In genomic region chr18:5073026-5073944, GRCh38 we compare ENCODE assay signal across 8 cellular contexts.
DNase-seq lines count a peak whose midpoint lies in the region; ATAC-seq and TF ChIP-seq lines count a peak whose summit lies in the region.

No MANE protein-coding gene starts in this region.

- no peak for TF ChIP-seq POLR2A in breast epithelium (IDR thresholded peaks at IDR 0.05)

- H3K36me3 Mint-ChIP-seq in Calu3 (ENCODE audit: insufficient read depth, unreplicated experiment), result no peaks in the 10 kb centered on the region

- H3K27ac ChIP-seq in breast epithelium (no peak overlapping the region), lower lobe of right lung (no peak overlapping the region)

- no peaks in the 10 kb centered on the region for H3K4me1 Mint-ChIP-seq in Calu3 (ENCODE audit: low read depth, unreplicated experiment)

- no peak overlapping the region for H3K4me3 Mint-ChIP-seq in Calu3 (ENCODE audit: low read depth, unreplicated experiment)

- peak; percentile 37 for DNase-seq in Calu3
- peak; percentile 44 for DNase-seq in NOMO-1 treated with DMSO at 0.1 percent for 48 hours (lab: John Stamatoyannopoulos, UW; ENCODE audit: unreplicated experiment)
- no peak for DNase-seq in breast epithelium (ENCODE audit: low spot score in 2 of 2)
- DNase-seq in lower lobe of right lung, result no peak
- no peak for DNase-seq in activated CD4-positive, CD25-positive, alpha-beta regulatory T cell (lab: John Stamatoyannopoulos, UW)

- H3K27ac Mint-ChIP-seq in Calu3 (ENCODE audit: unreplicated experiment), result no peak overlapping the region

- CTCF ChIA-PET in Calu3 (lab: Charles Lee), result interaction anchor here (1.7 kb wide), 1 partner anchor 15 kb away, joined by 7 read pairs; no protein-coding TSS in a partner anchor

- H3K4me3 ChIP-seq in breast epithelium (no peak overlapping the region), lower lobe of right lung (no peak overlapping the region)

- H3K27me3 Mint-ChIP-seq in Calu3 (ENCODE audit: unreplicated experiment), result peaks cover 31% of the 10 kb centered on the region

- no peaks in the 10 kb centered on the region for H3K36me3 ChIP-seq in breast epithelium
- H3K36me3 ChIP-seq in lower lobe of right lung, result no peaks in the 10 kb centered on the region

- H3K9me3 ChIP-seq in breast epithelium (no peaks in the 10 kb centered on the region), lower lobe of right lung (no peaks in the 10 kb centered on the region)

- TF ChIP-seq CTCF in Calu3 (IDR thresholded peaks at IDR 0.05; ENCODE audit: unreplicated experiment) (peak; percentile 66), breast epithelium (IDR thresholded peaks at IDR 0.05) (peak in 2 of 3 donors; percentile 21 to 26), lower lobe of right lung (IDR thresholded peaks at IDR 0.05) (peak; percentile 23)

- no TSS peak for BruUV-seq in Calu3 (replicated peaks; lab: Mats Ljungman, UMichigan)

- H3K27me3 ChIP-seq in breast epithelium (peaks cover 0 to 4% of the 10 kb centered on the region in 2 donors), lower lobe of right lung (ENCODE audit: low read depth) (no peaks in the 10 kb centered on the region)

- intact Hi-C loops in Calu3 (cut with micrococcal nuclease; ENCODE audit: unreplicated experiment), result loop anchor here (2.0 to 10.0 kb wide), 5 partner anchors 352 to 1949 kb away; no protein-coding TSS in a partner anchor
- intact Hi-C loops in breast epithelium (cut with DNase I; ENCODE audit: low total_unique reads), result no loop called here
- intact Hi-C loops in lower lobe of right lung (cut with DNase I), result no loop called here

- peak; percentile 63 for ATAC-seq in GM18870 (IDR thresholded peaks at IDR 0.05; ENCODE audit: unreplicated experiment)
- ATAC-seq in HG03520 (IDR thresholded peaks at IDR 0.05; ENCODE audit: unreplicated experiment), result peak; percentile 75
- ATAC-seq in lower lobe of right lung, result peak in 1 of 2 donors; percentile 42
- no peak for ATAC-seq in GM19023 (IDR thresholded peaks at IDR 0.05; ENCODE audit: unreplicated experiment)

- H3K4me1 ChIP-seq in breast epithelium, result no peaks in the 10 kb centered on the region
- H3K4me1 ChIP-seq in lower lobe of right lung, result no peaks in the 10 kb centered on the region

- H3K9me3 Mint-ChIP-seq in Calu3 (ENCODE audit: low read depth, unreplicated experiment), result no peaks in the 10 kb centered on the region

Comparison
In these comparisons a context has a peak if more than half of its experiments do, and no peak if none do; other contexts are left out.
1. DNase-seq: peak in Calu3 (single experiment) and NOMO-1 treated with DMSO at 0.1 percent for 48 hours (single experiment); none in breast epithelium (0 of 2), lower lobe of right lung (single experiment) and activated CD4-positive, CD25-positive, alpha-beta regulatory T cell (0 of 4).
2. Peak in every context shown above with its lines, with median percentiles within 50 percentile points of each other: CTCF ChIP-seq.